ENCODE assay signal across 8 cellular contexts in genomic region chr4:143513314-143514211, GRCh38. TPM values are rescaled to one million over a fixed set of nuclear protein-coding genes. Genes with fewer than 3 reads are reported as not detected.
DNase-seq lines count a peak whose midpoint lies in the region; ATAC-seq, FAIRE-seq and TF ChIP-seq lines count a peak whose summit lies in the region.

Gene SMARCA5 (plus strand): TSS chr4:143513702. CDS start chr4:143513925, 223 bp downstream.

- no peak for TF ChIP-seq CTCF in right atrium auricular region (IDR thresholded peaks at IDR 0.05)
- TF ChIP-seq CTCF in psoas muscle (IDR thresholded peaks at IDR 0.05), result no peak

- H3K4me3 ChIP-seq in right atrium auricular region (peak within 1 kb of the TSS; percentile 80 to 83), psoas muscle (peak within 1 kb of the TSS; percentile 79)

- peak; percentile 83 for ATAC-seq in GM18499 (IDR thresholded peaks at IDR 0.05; ENCODE audit: insufficient read depth, unreplicated experiment)
- ATAC-seq in HG02943 (IDR thresholded peaks at IDR 0.05; ENCODE audit: low read depth, unreplicated experiment), result peak; percentile 87
- ATAC-seq in psoas muscle, result peak; percentile 96 to 97 (median 96)

- H3K9me3 ChIP-seq in right atrium auricular region, result peaks cover 0 to 5% of the 10 kb centered on the region in 2 donors
- no peaks in the 10 kb centered on the region for H3K9me3 ChIP-seq in psoas muscle

- FAIRE-seq in urothelium cell line (lab: Jason Lieb, UNC), result peak; percentile 67

- no peaks in the 10 kb centered on the region for H3K27me3 ChIP-seq in right atrium auricular region
- H3K27me3 ChIP-seq in psoas muscle (ENCODE audit: insufficient read depth in 3 of 3, low read length in 2 of 3), result no peaks in the 10 kb centered on the region

- intact Hi-C loops in T-helper 2 cell treated with Interferon-gamma antibody and Interleukin-4, amounts not matched to agents 100 ng/mL and 5 ng/mL, for 36 hours (cut with micrococcal nuclease), result loop anchor here (1.0 to 10.0 kb wide), 8 partner anchors 46 to 1667 kb away; partner anchors contain the start of genes ABCE1, ANAPC10, GAB1 and INPP4B
- intact Hi-C loops in psoas muscle (cut with DNase I), result no loop called here

- DNase-seq in NCI-H187 treated with DMSO at 0.1 percent for 48 hours (lab: John Stamatoyannopoulos, UW) (peak; percentile 87), anterior cingulate cortex (lab: John Stamatoyannopoulos, UW) (peak; percentile 77 to 98 (median 94)), right atrium auricular region (ENCODE audit: low spot score) (peak; percentile 98), psoas muscle (peak; percentile 96 to 98), urothelium cell line (ENCODE audit: low spot score) (peak; percentile 95)

- H3K27ac ChIP-seq in right atrium auricular region (peak within 1 kb of the TSS; percentile 92 to 96), psoas muscle (peak within 1 kb of the TSS; percentile 91)

- peaks cover 12% of the 10 kb centered on the region for H3K36me3 ChIP-seq in right atrium auricular region
- H3K36me3 ChIP-seq in psoas muscle (ENCODE audit: insufficient read depth in 1 of 2, low read depth in 1 of 2), result peaks cover 2 to 15% of the 10 kb centered on the region in 2 donors

- 0 to 1% (median 1%) methylated on average over 87 to 91 of the region's 91 CpGs for WGBS in psoas muscle, 3 donors

- H3K4me1 ChIP-seq in right atrium auricular region (peaks cover 0 to 36% of the 10 kb centered on the region in 2 donors), psoas muscle (peaks cover 30% of the 10 kb centered on the region)

RNA-seq across cellular contexts. Expression of gene SMARCA5, which starts in this region (rescaled TPM):
- 42.7 and 43.9 TPM in 2 replicates for total RNA-seq in T-helper 2 cell treated with Interferon-gamma antibody and Interleukin-4, amounts not matched to agents 100 ng/mL and 5 ng/mL, for 36 hours
- total RNA-seq in right atrium auricular region (10 to 100 TPM; 18.6 to 23.4 TPM), psoas muscle (10 to 100 TPM; 20.1 to 24.9 (median 22.3) TPM)
- 10 to 100 TPM; 10.4 to 24.7 (median 12.6) TPM for polyA plus RNA-seq in psoas muscle

Comparison
In these comparisons a context has a peak if more than half of its experiments do, and no peak if none do; other contexts are left out.
1. Peak in every context shown above with its lines: DNase-seq, ATAC-seq, H3K4me3 ChIP-seq and H3K27ac ChIP-seq.